In the genomic region with DNA sequence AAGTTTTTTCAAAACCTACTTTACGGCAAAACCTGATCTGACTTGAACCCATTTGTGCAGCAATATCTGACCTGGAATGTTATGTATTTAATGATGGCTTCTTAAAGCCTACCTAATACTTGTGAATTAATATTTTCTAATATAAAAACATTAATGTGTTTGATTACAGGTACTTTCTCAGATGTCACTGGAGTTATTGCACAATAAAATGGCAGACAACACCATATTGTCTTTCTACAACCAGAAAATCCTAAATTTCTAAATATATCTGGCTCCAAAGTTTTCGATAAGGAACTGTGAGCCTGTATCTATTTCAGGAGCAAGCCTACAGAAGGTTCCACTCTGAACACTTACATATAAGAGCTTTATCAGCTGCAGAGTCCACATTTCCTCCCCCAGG, we compare ENCODE assay signal across 35 cellular contexts.
"Had no signal": no experiment of that assay in that cellular context is flagged by ENCODE, and none has a peak within 500 bp of the region (broad histone marks: within the 10 kb centered on the region; RNA-seq: fewer than 3 reads in every experiment).

No MANE protein-coding gene starts in this region.

- H3K27ac ChIP-seq: ascending aorta, VCaP had no signal

- H3K9me3 Mint-ChIP-seq: activated CD4-positive, alpha-beta memory T cell treated with anti-CD3 and anti-CD28 coated beads for 36 hours; activated CD8-positive, alpha-beta T cell treated with anti-CD3 and anti-CD28 coated beads for 36 hours; activated naive CD4-positive, alpha-beta T cell treated with anti-CD3 and anti-CD28 coated beads for 36 hours; T-helper 1 cell treated with Interleukin-12 subunit alpha and Interleukin-12 subunit beta and Interleukin-4 antibody, amounts not matched to agents 30 μg/mL and 1 μg/mL, for 36 hours had no signal

- ATAC-seq: activated CD8-positive, alpha-beta T cell treated with anti-CD3 and anti-CD28 coated beads for 36 hours; activated naive CD4-positive, alpha-beta T cell treated with anti-CD3 and anti-CD28 coated beads, Interleukin-2, amount 50 U/mL, for 72 hours; activated T-cell treated with anti-CD3 and anti-CD28 coated beads, Interleukin-2, amount 50 U/mL, for 4 hours; activated T-cell treated with anti-CD3 and anti-CD28 coated beads, Interleukin-2, amount 50 U/mL, for 72 hours; activated T-helper 17 cell treated with anti-CD3 and anti-CD28 coated beads, Interleukin-2, amount 50 U/mL, for 72 hours had no signal

- FAIRE-seq: bronchial epithelial cell, TTC549 had no signal

- H3K36me3 ChIP-seq: ascending aorta had no signal

- H3K36me3 Mint-ChIP-seq: activated CD4-positive, alpha-beta memory T cell treated with anti-CD3 and anti-CD28 coated beads for 36 hours; activated naive CD8-positive, alpha-beta T cell treated with anti-CD3 and anti-CD28 coated beads for 36 hours; brain had no signal

- H3K27me3 ChIP-seq: ascending aorta had no signal

- H3K9me3 ChIP-seq: ascending aorta had no signal

- H3K4me3 ChIP-seq: ascending aorta had no signal

- H3K4me3 Mint-ChIP-seq: activated B cell treated with CpG ODN at 0.5 μM for 24 hours; activated CD4-positive, alpha-beta memory T cell treated with anti-CD3 and anti-CD28 coated beads for 36 hours; activated CD4-positive, alpha-beta T cell treated with anti-CD3 and anti-CD28 coated beads, Interleukin-2, amount 10 ng/mL, durations not matched to agents 24 days and 14 days; activated CD8-positive, alpha-beta T cell treated with anti-CD3 and anti-CD28 coated beads for 36 hours; activated naive CD4-positive, alpha-beta T cell treated with anti-CD3 and anti-CD28 coated beads for 36 hours; activated naive CD8-positive, alpha-beta T cell treated with anti-CD3 and anti-CD28 coated beads for 36 hours; activated T-cell treated with anti-CD3 and anti-CD28 coated beads, Interleukin-2, amount 50 U/mL, for 4 hours; activated T-cell treated with anti-CD3 and anti-CD28 coated beads, Interleukin-2, amount 50 U/mL, for 72 hours; activated T-helper 1 cell treated with anti-CD3 and anti-CD28 coated beads, Interleukin-12 subunit alpha, Interleukin-12 subunit beta, Interleukin-2, Interleukin-4 antibody, amounts not matched to agents 30 ng/mL and 10 ng/mL and 1 ng/mL, durations not matched to agents 14 hours and 24 hours and 36 hours; activated T-helper 17 cell treated with anti-CD3 and anti-CD28 coated beads, Interleukin-2, amount 50 U/mL, for 72 hours; brain; T-helper 1 cell treated with Interleukin-12 subunit alpha and Interleukin-12 subunit beta and Interleukin-4 antibody, amounts not matched to agents 30 μg/mL and 1 μg/mL, for 36 hours; T-helper 2 cell treated with Interferon-gamma antibody and Interleukin-4, amounts not matched to agents 5 μg/mL and 100 μg/mL, for 36 hours had no signal

- H3K27me3 Mint-ChIP-seq: activated B cell treated with CpG ODN at 0.5 μM for 24 hours; activated CD4-positive, alpha-beta T cell treated with anti-CD3 and anti-CD28 coated beads, Interleukin-2, amount 10 ng/mL, durations not matched to agents 24 days and 14 days; brain had no signal

- DNase-seq: activated B cell treated with CpG ODN at 0.5 μM for 24 hours; activated CD4-positive, alpha-beta memory T cell treated with anti-CD3 and anti-CD28 coated beads for 36 hours; activated CD4-positive, alpha-beta T cell treated with anti-CD3 and anti-CD28 coated beads for 4 hours; activated CD4-positive, alpha-beta T cell treated with anti-CD3 and anti-CD28 coated beads, Interleukin-2, amount 10 ng/mL, durations not matched to agents 24 days and 14 days; activated CD4-positive, alpha-beta T cell treated with anti-CD3 and anti-CD28 coated beads, Interleukin-2, amount 50 U/mL, for 1 hour; activated CD4-positive, alpha-beta T cell treated with anti-CD3 and anti-CD28 coated beads, Interleukin-2, amount 50 U/mL, for 4 hours; activated CD4-positive, CD25-positive, alpha-beta regulatory T cell treated with anti-CD3 and anti-CD28 coated beads, Interleukin-2, amount 50 U/mL, for 72 hours; activated CD8-positive, alpha-beta memory T cell treated with anti-CD3 and anti-CD28 coated beads, Interleukin-2, amount 50 U/mL, for 4 hours; activated CD8-positive, alpha-beta T cell treated with anti-CD3 and anti-CD28 coated beads for 36 hours; activated effector memory CD4-positive, alpha-beta T cell treated with anti-CD3 and anti-CD28 coated beads, Interleukin-2, amount 50 U/mL, for 16 hours; activated gamma-delta T cell treated with Interleukin-2 at 50 U/mL for 16 hours; activated naive CD4-positive, alpha-beta T cell; activated naive CD4-positive, alpha-beta T cell treated with anti-CD3 and anti-CD28 coated beads for 36 hours; activated naive CD4-positive, alpha-beta T cell treated with anti-CD3 and anti-CD28 coated beads, Interleukin-2, amount 50 U/mL, for 16 hours; activated naive CD8-positive, alpha-beta T cell treated with anti-CD3 and anti-CD28 coated beads for 36 hours; activated T-cell treated with anti-CD3 and anti-CD28 coated beads for 4 hours; activated T-cell treated with anti-CD3 and anti-CD28 coated beads, Interleukin-2, amount 50 U/mL, for 1 hour; activated T-cell treated with anti-CD3 and anti-CD28 coated beads, Interleukin-2, amount 50 U/mL, for 4 hours; activated T-cell treated with anti-CD3 and anti-CD28 coated beads, Interleukin-2, amount 50 U/mL, for 72 hours; amygdala; anterior cingulate cortex; central memory CD4-positive, alpha-beta T cell; T-helper 1 cell; T-helper 2 cell; T-helper 9 cell had no signal

- H3K27ac Mint-ChIP-seq: activated B cell treated with CpG ODN at 0.5 μM for 24 hours; activated CD4-positive, alpha-beta memory T cell treated with anti-CD3 and anti-CD28 coated beads for 36 hours; activated CD4-positive, alpha-beta T cell treated with anti-CD3 and anti-CD28 coated beads, Interleukin-2, amount 10 ng/mL, durations not matched to agents 24 days and 14 days; activated CD8-positive, alpha-beta T cell treated with anti-CD3 and anti-CD28 coated beads for 36 hours; activated naive CD4-positive, alpha-beta T cell treated with anti-CD3 and anti-CD28 coated beads for 36 hours; activated naive CD4-positive, alpha-beta T cell treated with anti-CD3 and anti-CD28 coated beads, Interleukin-2, amount 50 U/mL, for 72 hours; activated naive CD8-positive, alpha-beta T cell treated with anti-CD3 and anti-CD28 coated beads for 36 hours; activated T-cell treated with anti-CD3 and anti-CD28 coated beads, Interleukin-2, amount 50 U/mL, for 72 hours; activated T-helper 1 cell treated with anti-CD3 and anti-CD28 coated beads, Interleukin-12 subunit alpha, Interleukin-12 subunit beta, Interleukin-2, Interleukin-4 antibody, amounts not matched to agents 30 ng/mL and 10 ng/mL and 1 ng/mL, durations not matched to agents 14 hours and 24 hours and 36 hours; activated T-helper 17 cell treated with anti-CD3 and anti-CD28 coated beads, Interleukin-2, amount 50 U/mL, for 72 hours; brain; T-helper 1 cell treated with Interleukin-12 subunit alpha and Interleukin-12 subunit beta and Interleukin-4 antibody, amounts not matched to agents 30 μg/mL and 1 μg/mL, for 36 hours; T-helper 2 cell treated with Interferon-gamma antibody and Interleukin-4, amounts not matched to agents 5 μg/mL and 100 μg/mL, for 36 hours had no signal

- H3K4me1 Mint-ChIP-seq: activated B cell treated with CpG ODN at 0.5 μM for 24 hours; activated naive CD8-positive, alpha-beta T cell treated with anti-CD3 and anti-CD28 coated beads for 36 hours; activated T-helper 17 cell treated with anti-CD3 and anti-CD28 coated beads, Interleukin-2, amount 50 U/mL, for 72 hours; brain had no signal

- H3K4me1 ChIP-seq: ascending aorta had no signal
